ENCODE assay signal across 8 cellular contexts in the genomic region with DNA sequence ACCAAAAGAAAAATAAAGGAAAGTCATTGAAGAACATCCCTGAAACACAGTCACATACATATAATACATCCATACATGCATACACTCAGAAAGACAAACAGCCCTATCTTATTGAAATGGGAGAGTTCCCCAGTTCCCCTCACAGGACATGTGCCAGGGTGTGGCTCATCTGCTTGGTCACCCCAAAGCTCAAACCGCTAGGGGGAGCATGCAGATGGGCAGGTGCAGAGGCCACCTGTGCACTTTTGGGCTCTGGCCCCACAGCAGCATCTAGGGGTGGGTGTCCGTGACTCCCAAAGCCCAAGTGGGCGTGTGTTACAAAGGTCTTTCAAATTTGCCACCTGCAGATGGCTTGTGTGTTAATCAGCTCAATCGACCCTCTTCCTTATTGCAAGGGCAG.
DNase-seq lines count a peak whose midpoint lies in the region; ATAC-seq and TF ChIP-seq lines count a peak whose summit lies in the region.

No MANE protein-coding gene starts in this region.

- TF ChIP-seq RAD21 in Ishikawa (IDR thresholded peaks at IDR 0.05; ENCODE audit: low read depth): peak; percentile 46

- intact Hi-C loops in body of pancreas (cut with DNase I): no loop called here

- H3K9me3 ChIP-seq in body of pancreas: no peaks in the 10 kb centered on the region
- H3K9me3 ChIP-seq in tibial nerve: no peaks in the 10 kb centered on the region

- WGBS in body of pancreas, 2 donors: 23 to 30% methylated on average over 4 of the region's 4 CpGs
- WGBS in tibial nerve, 2 donors: 49 to 55% methylated on average over 4 of the region's 4 CpGs

- no peak overlapping the region for H3K4me3 ChIP-seq in body of pancreas
- no peak overlapping the region for H3K4me3 ChIP-seq in tibial nerve

- ATAC-seq in body of pancreas: no peak

- peak in 4 of 7 experiments; percentile 16 to 29 (median 22) for TF ChIP-seq CTCF in body of pancreas (IDR thresholded peaks at IDR 0.05)
- no peak for TF ChIP-seq CTCF in tibial nerve (IDR thresholded peaks at IDR 0.05)

- H3K4me1 ChIP-seq in body of pancreas: no peaks in the 10 kb centered on the region
- no peaks in the 10 kb centered on the region for H3K4me1 ChIP-seq in tibial nerve

- H3K27me3 ChIP-seq in body of pancreas: no peaks in the 10 kb centered on the region
- no peaks in the 10 kb centered on the region for H3K27me3 ChIP-seq in tibial nerve

- H3K27ac ChIP-seq in body of pancreas (no peak overlapping the region), tibial nerve (no peak overlapping the region)

- no peaks in the 10 kb centered on the region for H3K36me3 ChIP-seq in body of pancreas (replicated peaks in 1 of 2; ENCODE audit: insufficient read depth in 1 of 2, low read depth in 2 of 2)
- no peaks in the 10 kb centered on the region for H3K36me3 ChIP-seq in tibial nerve

- TF ChIP-seq EP300 in Ishikawa (IDR thresholded peaks at IDR 0.05; ENCODE audit: borderline replicate concordance) (no peak), tibial nerve (IDR thresholded peaks at IDR 0.05) (no peak)

- TF ChIP-seq POLR2A in body of pancreas (IDR thresholded peaks at IDR 0.05) (no peak), tibial nerve (IDR thresholded peaks at IDR 0.05) (no peak)

- DNase-seq in DMS53 (lab: John Stamatoyannopoulos, UW): peak; percentile 66
- no peak for DNase-seq in DMS53 treated with DMSO at 0.1 percent for 48 hours (lab: John Stamatoyannopoulos, UW; ENCODE audit: unreplicated experiment)
- DNase-seq in body of pancreas: peak in 2 of 4 donors; percentile 19 to 38
- DNase-seq in stimulated activated CD4-positive, alpha-beta T cell treated with anti-CD3 and anti-CD28 coated beads, Interleukin-1b, Interleukin-23, amount 100 ng/mL, for 48 hours: peak; percentile 31
- no peak for DNase-seq in tibial nerve (ENCODE audit: low spot score in 2 of 2)
- DNase-seq in medulla oblongata (ENCODE audit: extremely low spot score): no peak
- DNase-seq in DMS153 treated with DMSO at 0.1 percent for 48 hours (lab: John Stamatoyannopoulos, UW; ENCODE audit: unreplicated experiment): no peak

TF ChIP-seq in Ishikawa, 13 proteins besides CTCF, POLR2A, EP300 and RAD21:
- no peak for TF ChIP-seq NFIC (IDR thresholded peaks at IDR 0.05)
- no peak for TF ChIP-seq CREB1 (IDR thresholded peaks at IDR 0.05; ENCODE audit: low read depth)
- TF ChIP-seq TEAD4 (IDR thresholded peaks at IDR 0.05): no peak
- no peak for TF ChIP-seq CEBPB (IDR thresholded peaks at IDR 0.05)
- no peak for TF ChIP-seq ZBTB7A (IDR thresholded peaks at IDR 0.05; ENCODE audit: low read depth)
- TF ChIP-seq, protein P1, sequence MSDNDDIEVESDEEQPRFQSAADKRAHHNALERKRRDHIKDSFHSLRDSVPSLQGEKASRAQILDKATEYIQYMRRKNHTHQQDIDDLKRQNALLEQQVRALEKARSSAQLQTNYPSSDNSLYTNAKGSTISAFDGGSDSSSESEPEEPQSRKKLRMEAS (IDR thresholded peaks at IDR 0.05): no peak
- no peak for TF ChIP-seq TCF12 (IDR thresholded peaks at IDR 0.05; ENCODE audit: low read depth)
- TF ChIP-seq REST (IDR thresholded peaks at IDR 0.05; ENCODE audit: low read depth): no peak
- no peak for TF ChIP-seq TAF1 (IDR thresholded peaks at IDR 0.05; ENCODE audit: low read depth)
- no peak for TF ChIP-seq EGR1 (IDR thresholded peaks at IDR 0.05)
- TF ChIP-seq YY1 (IDR thresholded peaks at IDR 0.05; ENCODE audit: low read depth): no peak
- TF ChIP-seq USF1 (IDR thresholded peaks at IDR 0.05): no peak
TF ChIP-seq in Ishikawa: peak in this region for 0.

Comparison
In these comparisons a context has a peak if more than half of its experiments do, and no peak if none do; other contexts are left out.
1. DNase-seq: peak in DMS53 (single experiment) and stimulated activated CD4-positive, alpha-beta T cell treated with anti-CD3 and anti-CD28 coated beads, Interleukin-1b, Interleukin-23, amount 100 ng/mL, for 48 hours (single experiment); none in DMS53 treated with DMSO at 0.1 percent for 48 hours (single experiment), tibial nerve (0 of 2), medulla oblongata (single experiment) and DMS153 treated with DMSO at 0.1 percent for 48 hours (single experiment).
2. CTCF ChIP-seq: peak in body of pancreas (4 of 7); none in tibial nerve (0 of 5).